In the genomic region with DNA sequence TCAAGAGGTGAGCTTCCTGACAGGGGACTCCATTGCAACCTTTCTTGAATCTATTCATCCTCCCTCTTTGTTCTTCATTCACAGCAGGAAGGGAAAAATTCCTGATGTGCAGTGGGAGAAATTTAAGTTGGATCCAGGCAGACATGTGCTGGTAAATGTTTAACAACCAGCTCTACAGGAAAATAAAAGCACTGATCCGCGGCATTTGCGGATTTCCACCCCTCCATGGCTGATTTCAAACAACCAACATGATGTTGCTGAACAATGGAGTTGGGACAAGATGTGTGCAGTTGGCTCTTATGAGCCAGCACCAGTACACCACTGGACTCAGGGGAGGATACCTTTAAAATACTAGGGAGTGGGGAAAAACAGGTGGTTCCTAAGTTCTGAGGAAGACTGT, we compare ENCODE assay signal across 23 cellular contexts.
"Had no signal": no experiment of that assay in that cellular context is flagged by ENCODE, and none has a peak within 500 bp of the region (broad histone marks: within the 10 kb centered on the region; RNA-seq: fewer than 3 reads in every experiment).

No MANE protein-coding gene starts in this region.

- H3K27ac ChIP-seq: right atrium auricular region, skin epidermis, suprapubic skin, transverse colon, vagina had no signal

- H3K4me3 ChIP-seq: right atrium auricular region, skin epidermis, suprapubic skin, transverse colon, vagina had no signal

- H3K4me1 ChIP-seq: transverse colon had no signal

- H3K4me1 Mint-ChIP-seq: stimulated activated naive CD8-positive, alpha-beta T cell treated with anti-CD3 and anti-CD28 coated beads, Interleukin-15, amount 100 ng/mL, for 72 hours had no signal

- H3K36me3 ChIP-seq: right atrium auricular region, suprapubic skin, transverse colon, vagina had no signal

- H3K27ac Mint-ChIP-seq: activated naive CD4-positive, alpha-beta T cell treated with anti-CD3 and anti-CD28 coated beads for 36 hours; brain; progenitor cell of endocrine pancreas; stimulated activated naive CD8-positive, alpha-beta T cell treated with anti-CD3 and anti-CD28 coated beads, Interleukin-15, amount 100 ng/mL, for 72 hours; T-helper 1 cell treated with Interleukin-12 subunit alpha and Interleukin-12 subunit beta and Interleukin-4 antibody, amounts not matched to agents 30 μg/mL and 1 μg/mL, for 36 hours had no signal

- H3K9me3 Mint-ChIP-seq: activated naive CD4-positive, alpha-beta T cell treated with anti-CD3 and anti-CD28 coated beads for 36 hours; activated T-cell treated with anti-CD3 and anti-CD28 coated beads, Interleukin-2, amount 50 U/mL, for 4 hours; brain; stimulated activated naive CD8-positive, alpha-beta T cell treated with anti-CD3 and anti-CD28 coated beads, Interleukin-15, amount 100 ng/mL, for 72 hours; T-helper 1 cell treated with Interleukin-12 subunit alpha and Interleukin-12 subunit beta and Interleukin-4 antibody, amounts not matched to agents 30 μg/mL and 1 μg/mL, for 36 hours had no signal

- H3K27me3 Mint-ChIP-seq: brain; progenitor cell of endocrine pancreas; stimulated activated naive CD8-positive, alpha-beta T cell treated with anti-CD3 and anti-CD28 coated beads, Interleukin-15, amount 100 ng/mL, for 72 hours had no signal

- ATAC-seq: activated CD4-positive, CD25-positive, alpha-beta regulatory T cell treated with anti-CD3 and anti-CD28 coated beads, Interleukin-2, amount 50 U/mL, for 24 hours; activated T-cell treated with anti-CD3 and anti-CD28 coated beads, Interleukin-2, amount 50 U/mL, for 4 hours; stimulated activated naive CD8-positive, alpha-beta T cell treated with anti-CD3 and anti-CD28 coated beads, Interleukin-15, amount 100 ng/mL, for 72 hours had no signal

- H3K36me3 Mint-ChIP-seq: brain had no signal

- H3K4me3 Mint-ChIP-seq: activated naive CD4-positive, alpha-beta T cell treated with anti-CD3 and anti-CD28 coated beads for 36 hours; activated T-cell treated with anti-CD3 and anti-CD28 coated beads, Interleukin-2, amount 50 U/mL, for 4 hours; brain; stimulated activated naive CD8-positive, alpha-beta T cell treated with anti-CD3 and anti-CD28 coated beads, Interleukin-15, amount 100 ng/mL, for 72 hours; T-helper 1 cell treated with Interleukin-12 subunit alpha and Interleukin-12 subunit beta and Interleukin-4 antibody, amounts not matched to agents 30 μg/mL and 1 μg/mL, for 36 hours had no signal

- H3K9me3 ChIP-seq: right atrium auricular region, suprapubic skin, transverse colon, vagina had no signal

- DNase-seq: activated CD4-positive, alpha-beta T cell treated with anti-CD3 and anti-CD28 coated beads, Interleukin-2, amount 50 U/mL, for 1 hour; activated CD8-positive, alpha-beta memory T cell treated with anti-CD3 and anti-CD28 coated beads, Interleukin-2, amount 50 U/mL, for 4 hours; activated naive CD4-positive, alpha-beta T cell treated with anti-CD3 and anti-CD28 coated beads for 36 hours; activated T-cell treated with anti-CD3 and anti-CD28 coated beads, Interleukin-2, amount 50 U/mL, for 4 hours; anterior cingulate cortex; caudate nucleus; erythroblast; foreskin melanocyte; head of caudate nucleus; kidney; midbrain; stimulated activated CD4-positive, alpha-beta T cell treated with anti-CD3 and anti-CD28 coated beads, Interleukin-15, amount 100 ng/mL, for 24 hours; stimulated activated CD4-positive, alpha-beta T cell treated with anti-CD3 and anti-CD28 coated beads, Interleukin-4, amount 100 ng/mL, for 1 hour; stimulated activated naive CD8-positive, alpha-beta T cell treated with anti-CD3 and anti-CD28 coated beads, Interleukin-15, amount 100 ng/mL, for 72 hours; transverse colon had no signal

- H3K27me3 ChIP-seq: right atrium auricular region, suprapubic skin, transverse colon, vagina had no signal
